ENCODE assay signal across 25 cellular contexts in genomic region chr2:238154570-238154969, GRCh38. TPM values are rescaled to one million over a fixed set of nuclear protein-coding genes. Genes with fewer than 3 reads are reported as not detected.
"Had no signal": no experiment of that assay in that cellular context is flagged by ENCODE, and none has a peak within 500 bp of the region (broad histone marks: within the 10 kb centered on the region; RNA-seq: fewer than 3 reads in every experiment).

No MANE protein-coding gene starts in this region.

- H3K36me3 Mint-ChIP-seq: naive thymus-derived CD8-positive, alpha-beta T cell; stimulated activated memory B cell treated with anti-CD40 and anti-IgM and Interleukin-4, amounts not matched to agents 10 μg/mL and 1 μg/mL and 100 μg/mL, for 72 hours; type B pancreatic cell had no signal

- DNase-seq: cortex of kidney; effector memory CD8-positive, alpha-beta T cell; erythroblast; esophagus squamous epithelium; foreskin melanocyte; head of caudate nucleus; midbrain; naive thymus-derived CD8-positive, alpha-beta T cell; spleen; stimulated activated CD4-positive, alpha-beta T cell treated with anti-CD3 and anti-CD28 coated beads, Interleukin-4, amount 100 ng/mL, for 4 hours; stimulated activated naive CD8-positive, alpha-beta T cell treated with anti-CD3 and anti-CD28 coated beads, Interleukin-15, Interleukin-2, amounts not matched to agents 100 U/mL and 50 U/mL, for 24 hours; substantia nigra; testis; tibial artery had no signal

- H3K27ac ChIP-seq: left lung, prostate gland, skin epidermis, spleen, testis, tibial artery had no signal

- ATAC-seq: effector memory CD8-positive, alpha-beta T cell; left lung; naive thymus-derived CD8-positive, alpha-beta T cell; stimulated activated memory B cell treated with anti-CD40 and anti-IgM and Interleukin-4, amounts not matched to agents 10 μg/mL and 1 μg/mL and 100 μg/mL, for 72 hours; stimulated activated naive CD8-positive, alpha-beta T cell treated with anti-CD3 and anti-CD28 coated beads, Interleukin-15, Interleukin-2, amounts not matched to agents 100 U/mL and 50 U/mL, for 24 hours had no signal

- H3K9me3 ChIP-seq: esophagus squamous epithelium, left lung, prostate gland, spleen, testis, tibial artery had no signal

- H3K27me3 ChIP-seq: testis had no signal

- H3K9me3 Mint-ChIP-seq: effector memory CD8-positive, alpha-beta T cell; naive thymus-derived CD8-positive, alpha-beta T cell; type B pancreatic cell had no signal

- H3K4me1 ChIP-seq: prostate gland, testis had no signal

- H3K4me3 Mint-ChIP-seq: effector memory CD8-positive, alpha-beta T cell; naive thymus-derived CD8-positive, alpha-beta T cell; stimulated activated memory B cell treated with anti-CD40 and anti-IgM and Interleukin-4, amounts not matched to agents 10 μg/mL and 1 μg/mL and 100 μg/mL, for 72 hours; type B pancreatic cell had no signal

- H3K4me3 ChIP-seq: esophagus squamous epithelium, left lung, prostate gland, skin epidermis, spleen, testis, tibial artery had no signal

- H3K36me3 ChIP-seq: esophagus squamous epithelium, left lung, prostate gland, spleen had no signal

- H3K27ac Mint-ChIP-seq: stimulated activated memory B cell treated with anti-CD40 and anti-IgM and Interleukin-4, amounts not matched to agents 10 μg/mL and 1 μg/mL and 100 μg/mL, for 72 hours; type B pancreatic cell had no signal

RNA-seq across cellular contexts. Expression of gene ERFE, which starts 4.2 kb away (rescaled TPM):
- total RNA-seq: lower leg skin; lung microvascular endothelial cell; naive thymus-derived CD8-positive, alpha-beta T cell had no signal
- polyA plus RNA-seq: naive thymus-derived CD8-positive, alpha-beta T cell; neural cell had no signal

RNA-seq across cellular contexts. Expression of gene KLHL30, which starts 16.1 kb away (rescaled TPM):
- total RNA-seq: dermis microvascular lymphatic vessel endothelial cell; lung microvascular endothelial cell; naive thymus-derived CD8-positive, alpha-beta T cell had no signal
- polyA plus RNA-seq: keratinocyte; naive thymus-derived CD8-positive, alpha-beta T cell; neural cell had no signal

RNA-seq across cellular contexts. Expression of gene ESPNL, which starts 54.4 kb away (rescaled TPM):
- total RNA-seq: dermis microvascular lymphatic vessel endothelial cell, lung microvascular endothelial cell, osteocyte had no signal
- polyA plus RNA-seq: naive thymus-derived CD8-positive, alpha-beta T cell had no signal
